ENCODE assay signal across 8 cellular contexts in genomic region chr19:15330801-15331418, GRCh38. TPM values are rescaled to one million over a fixed set of nuclear protein-coding genes. Genes with fewer than 3 reads are reported as not detected.
DNase-seq lines count a peak whose midpoint lies in the region; ATAC-seq and TF ChIP-seq lines count a peak whose summit lies in the region.

No MANE protein-coding gene starts in this region.

- peak overlapping the region; percentile 87 for H3K4me3 Mint-ChIP-seq in dendritic cell treated with granulocyte-macrophage colony-stimulating factor and Interleukin-4, amounts not matched to agents 40 ng/mL and 50 ng/mL, for 4 days
- H3K4me3 Mint-ChIP-seq in mesothelial cell of epicardium, result peak overlapping the region; percentile 97

- peak overlapping the region; percentile 92 for H3K9ac ChIP-seq in PC-3 (ENCODE audit: low read length)

- H3K27ac Mint-ChIP-seq in dendritic cell treated with granulocyte-macrophage colony-stimulating factor and Interleukin-4, amounts not matched to agents 40 ng/mL and 50 ng/mL, for 4 days, result peak overlapping the region; percentile 86
- peak overlapping the region; percentile 99 for H3K27ac Mint-ChIP-seq in mesothelial cell of epicardium

- no peaks in the 10 kb centered on the region for H3F3A ChIP-seq in PC-3 (ENCODE audit: low read length, unreplicated experiment)

- POLR2A ChIA-PET in PC-3 (lab: Charles Lee; ENCODE audit: unreplicated experiment), result interaction anchor here (0.6 to 0.7 kb wide), 2 partner anchors 28 to 104 kb away, joined by 3 to 4 read pairs; no protein-coding TSS in a partner anchor

- peaks cover 21% of the 10 kb centered on the region for H3K4me1 ChIP-seq in PC-3 (ENCODE audit: insufficient read depth, low read length)

- H2AFZ ChIP-seq in PC-3 (ENCODE audit: low read length), result no peak overlapping the region

- H3K9me3 Mint-ChIP-seq in dendritic cell treated with granulocyte-macrophage colony-stimulating factor and Interleukin-4, amounts not matched to agents 40 ng/mL and 50 ng/mL, for 4 days, result no peaks in the 10 kb centered on the region
- H3K9me3 Mint-ChIP-seq in mesothelial cell of epicardium, result no peaks in the 10 kb centered on the region

- H3K27me3 Mint-ChIP-seq in dendritic cell treated with granulocyte-macrophage colony-stimulating factor and Interleukin-4, amounts not matched to agents 40 ng/mL and 50 ng/mL, for 4 days, result no peaks in the 10 kb centered on the region
- no peaks in the 10 kb centered on the region for H3K27me3 Mint-ChIP-seq in mesothelial cell of epicardium (ENCODE audit: low read depth)

- H3K27me3 ChIP-seq in PC-3 (ENCODE audit: low read length), result no peaks in the 10 kb centered on the region

- H3K36me3 ChIP-seq in PC-3 (ENCODE audit: low read depth, low read length), result no peaks in the 10 kb centered on the region

- intact Hi-C loops in PC-3 (cut with micrococcal nuclease), result loop anchor here (5.0 kb wide), 2 partner anchors 34 to 69 kb away; no protein-coding TSS in a partner anchor
- intact Hi-C loops in dendritic cell treated with granulocyte-macrophage colony-stimulating factor and Interleukin-4, amounts not matched to agents 40 ng/mL and 50 ng/mL, for 4 days (cut with micrococcal nuclease), result loop anchor here (5.0 kb wide), 1 partner anchor 46 kb away; the partner anchor contains the start of gene AKAP8

- H3K4me2 ChIP-seq in PC-3 (ENCODE audit: low read length), result peak overlapping the region; percentile 100

- H3K9me2 ChIP-seq in PC-3 (replicated peaks; ENCODE audit: low read length), result no peaks in the 10 kb centered on the region

- TF ChIP-seq CTCF in GM12865 (IDR thresholded peaks at IDR 0.05; ENCODE audit: insufficient read depth, low read depth, low read length, missing control alignments) (no peak), PC-3 (conservative IDR thresholded peaks at IDR 0.05; ENCODE audit: low read depth, low read length) (no peak), mesothelial cell of epicardium (IDR thresholded peaks at IDR 0.05; ENCODE audit: unreplicated experiment) (no peak)

- H3K36me3 Mint-ChIP-seq in dendritic cell treated with granulocyte-macrophage colony-stimulating factor and Interleukin-4, amounts not matched to agents 40 ng/mL and 50 ng/mL, for 4 days (ENCODE audit: low read depth), result peaks cover 34% of the 10 kb centered on the region
- no peaks in the 10 kb centered on the region for H3K36me3 Mint-ChIP-seq in mesothelial cell of epicardium

- H3K27ac ChIP-seq in PC-3 (ENCODE audit: low read length), result peak overlapping the region; percentile 81

- H3K4me3 ChIP-seq in GM12865 (ENCODE audit: low read depth, low read length) (peak overlapping the region; percentile 80), PC-3 (ENCODE audit: low read length) (peak overlapping the region; percentile 92)

- ATAC-seq in PC-3 (peak; percentile 76), HG02623 (IDR thresholded peaks at IDR 0.05; ENCODE audit: unreplicated experiment) (no peak), HG02938 (IDR thresholded peaks at IDR 0.05; ENCODE audit: unreplicated experiment) (no peak)

- peaks cover 70% of the 10 kb centered on the region for H3K4me1 Mint-ChIP-seq in dendritic cell treated with granulocyte-macrophage colony-stimulating factor and Interleukin-4, amounts not matched to agents 40 ng/mL and 50 ng/mL, for 4 days (ENCODE audit: low read depth)
- H3K4me1 Mint-ChIP-seq in mesothelial cell of epicardium, result peaks cover 43% of the 10 kb centered on the region

- BruUV-seq in PC-3 (replicated peaks; lab: Mats Ljungman, UMichigan), result TSS peak; percentile 38

- H3K79me2 ChIP-seq in PC-3 (ENCODE audit: low read length), result peaks cover 75% of the 10 kb centered on the region

- CTCF ChIA-PET in PC-3 (lab: Charles Lee), result no interaction called here

- H4K20me1 ChIP-seq in PC-3 (ENCODE audit: low read length), result peaks cover 54% of the 10 kb centered on the region

- DNase-seq in GM12865 (ENCODE audit: low read depth) (peak; percentile 41), PC-3 (peak; percentile 70), mesothelial cell of epicardium (ENCODE audit: low spot score in 2 of 2, unreplicated experiment in 2 of 2) (no peak), NCI-H187 (lab: John Stamatoyannopoulos, UW) (no peak)
- DNase-seq in activated CD4-positive, alpha-beta T cell treated with anti-CD3 and anti-CD28 coated beads, Interleukin-2, amount 50 U/mL, for 1 hour, result no peak

- no peaks in the 10 kb centered on the region for H3K9me3 ChIP-seq in PC-3 (ENCODE audit: low read length)

RNA-seq across cellular contexts. Expression of gene BRD4, which starts 1.4 kb away (rescaled TPM):
- total RNA-seq in PC-3 (2014; rRNA removed) (20.9 and 46.4 TPM in 2 replicates), mesothelial cell of epicardium (148 to 153 TPM (median 152 TPM) in 3 replicates)

RNA-seq across cellular contexts. Expression of gene AKAP8, which starts 48.7 kb away (rescaled TPM):
- total RNA-seq in PC-3 (2014; rRNA removed) (36.3 and 48.0 TPM in 2 replicates), mesothelial cell of epicardium (42.6 to 47.2 TPM (median 43.5 TPM) in 3 replicates)

Comparison
In these comparisons a context has a peak if more than half of its experiments do, and no peak if none do; other contexts are left out.
1. DNase-seq: peak in GM12865 (single experiment) and PC-3 (single experiment); none in mesothelial cell of epicardium (0 of 2), NCI-H187 (0 of 2) and activated CD4-positive, alpha-beta T cell treated with anti-CD3 and anti-CD28 coated beads, Interleukin-2, amount 50 U/mL, for 1 hour (single experiment).